ENCODE assay signal across 8 cellular contexts in genomic region chr4:143399113-143399949, GRCh38.
DNase-seq lines count a peak whose midpoint lies in the region; ATAC-seq and TF ChIP-seq lines count a peak whose summit lies in the region.

No MANE protein-coding gene starts in this region.

- ATAC-seq in Right ventricle myocardium superior (ENCODE audit: poor library complexity): no peak
- peak; percentile 91 for ATAC-seq in left colon

- H3K27me3 ChIP-seq in right atrium auricular region: no peaks in the 10 kb centered on the region
- no peaks in the 10 kb centered on the region for H3K27me3 ChIP-seq in ascending aorta

- H3K27ac ChIP-seq in right atrium auricular region: no peak overlapping the region
- peak overlapping the region; percentile 31 to 70 for H3K27ac ChIP-seq in ascending aorta

- intact Hi-C loops in Right ventricle myocardium superior (cut with DNase I): no loop called here
- intact Hi-C loops in ascending aorta (cut with DNase I): no loop called here
- intact Hi-C loops in left colon (cut with DNase I, micrococcal nuclease): no loop called here

- peak; percentile 46 to 69 for TF ChIP-seq CTCF in right atrium auricular region (IDR thresholded peaks at IDR 0.05)
- TF ChIP-seq CTCF in HFF-Myc (IDR thresholded peaks at IDR 0.05; ENCODE audit: low read depth, low read length, missing control alignments): peak; percentile 64
- peak; percentile 15 to 44 (median 41) for TF ChIP-seq CTCF in ascending aorta (IDR thresholded peaks at IDR 0.05)

- no peaks in the 10 kb centered on the region for H3K36me3 ChIP-seq in right atrium auricular region
- H3K36me3 ChIP-seq in ascending aorta: no peaks in the 10 kb centered on the region

- DNase-seq in right atrium auricular region (ENCODE audit: low spot score) (no peak), Right ventricle myocardium superior (no peak), HFF-Myc (ENCODE audit: extremely low read depth, low read depth) (no peak), NCI-H2081 (lab: John Stamatoyannopoulos, UW) (peak; percentile 43 to 48), ascending aorta (ENCODE audit: low spot score in 2 of 2) (no peak), left colon (no peak), NCI-H128 (lab: John Stamatoyannopoulos, UW; ENCODE audit: unreplicated experiment) (no peak), GOT3 (lab: John Stamatoyannopoulos, UW) (no peak)

- H3K4me3 ChIP-seq in right atrium auricular region (no peak overlapping the region), HFF-Myc (replicated peaks; ENCODE audit: low read depth, low read length) (no peak overlapping the region), ascending aorta (no peak overlapping the region)

- no peaks in the 10 kb centered on the region for H3K9me3 ChIP-seq in right atrium auricular region
- H3K9me3 ChIP-seq in ascending aorta: no peaks in the 10 kb centered on the region

- H3K4me1 ChIP-seq in right atrium auricular region (peaks cover 0 to 68% of the 10 kb centered on the region in 2 donors), ascending aorta (peaks cover 6 to 53% of the 10 kb centered on the region in 2 donors)

Comparison
In these comparisons a context has a peak if more than half of its experiments do, and no peak if none do; other contexts are left out.
1. DNase-seq: peak in NCI-H2081 (2 of 2); none in right atrium auricular region (single experiment), Right ventricle myocardium superior (single experiment), HFF-Myc (single experiment), ascending aorta (0 of 2), left colon (0 of 2), NCI-H128 (single experiment) and GOT3 (single experiment).
2. H3K27ac ChIP-seq: peak in ascending aorta (2 of 2); none in right atrium auricular region (0 of 2).
3. Peak in every context shown above with its lines, with median percentiles within 50 percentile points of each other: CTCF ChIP-seq.